In genomic region chr1:43970502-43970901, GRCh38 we compare ENCODE assay signal across 9 cellular contexts. TPM values are rescaled to one million over a fixed set of nuclear protein-coding genes. Genes with fewer than 3 reads are reported as not detected.
A peak's percentile ranks its signal among the peaks of the same experiment; 100 is the strongest.
DNase-seq lines count a peak whose midpoint lies in the region; ATAC-seq and TF ChIP-seq lines count a peak whose summit lies in the region.
"Had no signal": no experiment of that assay in that cellular context is flagged by ENCODE, and none has a peak within 500 bp of the region (broad histone marks: within the 10 kb centered on the region; RNA-seq: fewer than 3 reads in every experiment).

No MANE protein-coding gene starts in this region.

- H3K4me1 ChIP-seq in adipocyte (ENCODE audit: control insufficient read depth, insufficient read depth, low read length) (peaks cover 15% of the 10 kb centered on the region), tibial nerve (peaks cover 3 to 32% (median 11%) of the 10 kb centered on the region in 4 donors)

- H3K9ac ChIP-seq in adipocyte (ENCODE audit: low read length), result peak overlapping the region; percentile 94

- H3K27me3 ChIP-seq in adipocyte (replicated peaks; ENCODE audit: control insufficient read depth, insufficient read depth, low read length), result no peaks in the 10 kb centered on the region
- H3K27me3 ChIP-seq in tibial nerve, result no peaks in the 10 kb centered on the region

- peak overlapping the region in 1 of 4 donors; percentile 52 for H3K27ac ChIP-seq in tibial nerve

- WGBS in lower leg skin, 2 donors, result 46 to 47% methylated on average over 5 of the region's 5 CpGs
- WGBS in tibial nerve, 2 donors, result 53 to 58% methylated on average over 5 of the region's 5 CpGs

- no peak for ATAC-seq in activated T-cell treated with anti-CD3 and anti-CD28 coated beads, Interleukin-2, amount 50 U/mL, for 72 hours (replicated peaks in 1 of 2)

- H3K9me3 Mint-ChIP-seq in activated T-cell treated with anti-CD3 and anti-CD28 coated beads, Interleukin-2, amount 50 U/mL, for 72 hours, result no peaks in the 10 kb centered on the region

- H3K36me3 Mint-ChIP-seq in activated T-cell treated with anti-CD3 and anti-CD28 coated beads, Interleukin-2, amount 50 U/mL, for 72 hours (ENCODE audit: insufficient read depth in 2 of 2), result peaks cover 0 to 10% of the 10 kb centered on the region in 2 donors

- no peak for DNase-seq in activated T-cell treated with anti-CD3 and anti-CD28 coated beads, Interleukin-2, amount 50 U/mL, for 72 hours
- DNase-seq in activated T-cell treated with anti-CD3 and anti-CD28 coated beads for 4 hours, result no peak
- no peak for DNase-seq in adipocyte (ENCODE audit: low read depth)
- no peak for DNase-seq in lower leg skin (ENCODE audit: low spot score in 2 of 2)
- no peak for DNase-seq in tibial nerve (ENCODE audit: low spot score in 2 of 2)
- no peak for DNase-seq in NCI-H187 (lab: John Stamatoyannopoulos, UW)
- DNase-seq in NCI-H1092 treated with DMSO at 0.1 percent for 48 hours (lab: John Stamatoyannopoulos, UW), result no peak
- DNase-seq in stimulated activated CD4-positive, alpha-beta T cell treated with anti-CD3 and anti-CD28 coated beads, Interleukin-4, amount 100 ng/mL, for 24 hours, result no peak
- DNase-seq: cortex of kidney had no signal

- H3K27ac Mint-ChIP-seq in activated T-cell treated with anti-CD3 and anti-CD28 coated beads, Interleukin-2, amount 50 U/mL, for 72 hours, result no peak overlapping the region

- TF ChIP-seq CTCF in lower leg skin (IDR thresholded peaks at IDR 0.05), result no peak
- no peak for TF ChIP-seq CTCF in tibial nerve (IDR thresholded peaks at IDR 0.05)

- H3K36me3 ChIP-seq in adipocyte (ENCODE audit: control insufficient read depth, insufficient read depth, low read length, severe bottlenecking) (peaks cover 22% of the 10 kb centered on the region), tibial nerve (peaks cover 0 to 45% (median 0%) of the 10 kb centered on the region in 3 donors)

- H3K4me3 ChIP-seq in adipocyte (ENCODE audit: low read length) (peak overlapping the region; percentile 99), lower leg skin (ENCODE audit: low read depth, poor library complexity, severe bottlenecking) (peak overlapping the region; percentile 76), tibial nerve (peak overlapping the region; percentile 71 to 88 (median 80))

- H3K9me3 ChIP-seq in adipocyte (ENCODE audit: control insufficient read depth, low read length), result no peaks in the 10 kb centered on the region
- H3K9me3 ChIP-seq in tibial nerve, result no peaks in the 10 kb centered on the region

- H3K4me3 Mint-ChIP-seq in activated T-cell treated with anti-CD3 and anti-CD28 coated beads, Interleukin-2, amount 50 U/mL, for 72 hours, result peak overlapping the region; percentile 89 to 98

- TF ChIP-seq EP300 in tibial nerve (IDR thresholded peaks at IDR 0.05), result no peak

- H3K27me3 Mint-ChIP-seq in activated T-cell treated with anti-CD3 and anti-CD28 coated beads, Interleukin-2, amount 50 U/mL, for 72 hours (ENCODE audit: low read depth), result no peaks in the 10 kb centered on the region

- no peak for TF ChIP-seq POLR2A in lower leg skin (IDR thresholded peaks at IDR 0.05)
- no peak for TF ChIP-seq POLR2A in tibial nerve (IDR thresholded peaks at IDR 0.05)

- intact Hi-C loops in lower leg skin (cut with DNase I; ENCODE audit: low total_unique reads), result no loop called here

- H3K4me1 Mint-ChIP-seq in activated T-cell treated with anti-CD3 and anti-CD28 coated beads, Interleukin-2, amount 50 U/mL, for 72 hours (ENCODE audit: low read depth), result peaks cover 40% of the 10 kb centered on the region

RNA-seq across cellular contexts. Expression of gene DPH2, which starts 0.7 kb away (rescaled TPM):
- 10 to 100 TPM; 21.4 to 31.0 TPM for total RNA-seq in activated T-cell treated with anti-CD3 and anti-CD28 coated beads, Interleukin-2, amount 50 U/mL, for 72 hours
- 10 to 100 TPM; 12.8 to 26.6 (median 17.7) TPM for total RNA-seq in lower leg skin
- total RNA-seq in tibial nerve, result 10 to 100 TPM; 25.7 to 41.7 (median 31.9) TPM

RNA-seq across cellular contexts. Expression of gene ATP6V0B, which starts 4.3 kb away (rescaled TPM):
- 10 to 100 TPM; 89.9 to 98.0 TPM for total RNA-seq in activated T-cell treated with anti-CD3 and anti-CD28 coated beads, Interleukin-2, amount 50 U/mL, for 72 hours
- total RNA-seq in lower leg skin, result 100 to 1,000 TPM; 135 to 180 (median 169) TPM
- 100 to 1,000 TPM; 101 to 132 (median 113) TPM for total RNA-seq in tibial nerve

RNA-seq across cellular contexts. Expression of gene B4GALT2, which starts 8.5 kb away (rescaled TPM):
- 10 to 100 TPM; 19.5 to 20.4 TPM for total RNA-seq in activated T-cell treated with anti-CD3 and anti-CD28 coated beads, Interleukin-2, amount 50 U/mL, for 72 hours
- total RNA-seq in lower leg skin (10 to 100 TPM; 21.6 to 50.5 (median 30.3) TPM), tibial nerve (10 to 100 TPM; 15.5 to 49.8 (median 21.1) TPM)

RNA-seq across cellular contexts. Expression of gene CCDC24, which starts 20.9 kb away (rescaled TPM):
- total RNA-seq in activated T-cell treated with anti-CD3 and anti-CD28 coated beads, Interleukin-2, amount 50 U/mL, for 72 hours, result 1 to 10 TPM in 1 of 2 donors, under 1 TPM in 1; 0.99 to 1.4 TPM
- total RNA-seq in lower leg skin (1 to 10 TPM; 1.6 to 6.1 (median 2.7) TPM), tibial nerve (10 to 100 TPM in 1 of 4 donors, 1 to 10 TPM in 3; 5.4 to 18.8 (median 8.9) TPM)

RNA-seq across cellular contexts. Expression of gene IPO13, which starts 23.8 kb away (rescaled TPM):
- 10 to 100 TPM; 21.0 to 27.3 TPM for total RNA-seq in activated T-cell treated with anti-CD3 and anti-CD28 coated beads, Interleukin-2, amount 50 U/mL, for 72 hours
- total RNA-seq in lower leg skin (10 to 100 TPM; 14.6 to 24.1 (median 18.2) TPM), tibial nerve (10 to 100 TPM; 27.8 to 41.1 (median 31.2) TPM)
